ENCODE assay signal across 7 cellular contexts in genomic region chr2:46010925-46011490, GRCh38.
DNase-seq lines count a peak whose midpoint lies in the region; TF ChIP-seq lines count a peak whose summit lies in the region.

No MANE protein-coding gene starts in this region.

- H3K4me1 ChIP-seq in Karpas-422 (ENCODE audit: low read length) (peaks cover 20% of the 10 kb centered on the region), trophoblast cell (ENCODE audit: control insufficient read depth in 1 of 2, insufficient read depth in 2 of 2, low read length in 2 of 2) (peaks cover 11 to 14% of the 10 kb centered on the region in 2 experiments)

- H4K12ac ChIP-seq in trophoblast cell (ENCODE audit: low read depth, low read length), result no peak overlapping the region

- no peak overlapping the region for H3K18ac ChIP-seq in trophoblast cell (ENCODE audit: low read length)

- H2AFZ ChIP-seq in Karpas-422 (ENCODE audit: low read length) (no peak overlapping the region), trophoblast cell (ENCODE audit: insufficient read depth, low read length, poor library complexity) (no peak overlapping the region)

- H3K27me3 ChIP-seq in Karpas-422 (ENCODE audit: low read length), result no peaks in the 10 kb centered on the region
- no peaks in the 10 kb centered on the region for H3K27me3 ChIP-seq in trophoblast cell (ENCODE audit: insufficient read depth, low read length)

- no peak overlapping the region for H4K91ac ChIP-seq in trophoblast cell (ENCODE audit: low read depth, low read length)

- no peak overlapping the region for H4K8ac ChIP-seq in trophoblast cell (ENCODE audit: low read depth, low read length)

- no peak overlapping the region for H2BK120ac ChIP-seq in trophoblast cell (ENCODE audit: insufficient read depth, low read length, poor library complexity)

- no peaks in the 10 kb centered on the region for H3K9me3 ChIP-seq in Karpas-422 (ENCODE audit: low read length)
- no peaks in the 10 kb centered on the region for H3K9me3 ChIP-seq in trophoblast cell (ENCODE audit: insufficient read depth, low read depth, low read length)

- H3K79me1 ChIP-seq in trophoblast cell (ENCODE audit: low read length), result peaks cover 14% of the 10 kb centered on the region

- DNase-seq in EL (peak; percentile 53), Karpas-422 (peak; percentile 67), SW 1271 (lab: John Stamatoyannopoulos, UW) (peak; percentile 16 to 74), fibroblast of pulmonary artery (ENCODE audit: low read depth) (peak; percentile 81), trophoblast cell (peak in 1 of 2 donors; percentile 75), activated gamma-delta T cell treated with Interleukin-2 at 50 U/mL for 16 hours (no peak)
- DNase-seq in stimulated activated CD4-positive, alpha-beta T cell treated with anti-CD3 and anti-CD28 coated beads, Interleukin-2, amount 100 ng/mL, for 24 hours, result no peak

- H3K4me3 ChIP-seq in Karpas-422 (ENCODE audit: low read length) (no peak overlapping the region), fibroblast of pulmonary artery (replicated peaks; ENCODE audit: low read depth, low read length) (no peak overlapping the region), trophoblast cell (ENCODE audit: low read depth, low read length) (no peak overlapping the region)

- H4K20me1 ChIP-seq in Karpas-422 (ENCODE audit: insufficient read depth, low read depth, low read length), result no peaks in the 10 kb centered on the region

- H3K9ac ChIP-seq in Karpas-422 (ENCODE audit: low read length) (no peak overlapping the region), trophoblast cell (ENCODE audit: low read length) (no peak overlapping the region)

- WGBS in trophoblast cell (ENCODE audit: extremely low coverage, insufficient coverage, insufficient read length), result no CpG with 5 or more reads among the region's 3 CpGs

- H3K14ac ChIP-seq in trophoblast cell (ENCODE audit: low read length), result no peak overlapping the region

- no peak overlapping the region for H3K4ac ChIP-seq in trophoblast cell (ENCODE audit: low read depth, low read length)

- H2BK5ac ChIP-seq in trophoblast cell (ENCODE audit: low read depth, low read length, poor library complexity), result no peak overlapping the region

- no peak overlapping the region for H2AK5ac ChIP-seq in trophoblast cell (ENCODE audit: low read length)

- H3K36me3 ChIP-seq in Karpas-422 (ENCODE audit: insufficient read depth, low read length) (peaks cover 76% of the 10 kb centered on the region), trophoblast cell (ENCODE audit: control insufficient read depth in 1 of 2, insufficient read depth in 2 of 2, low read length in 2 of 2) (no peaks in the 10 kb centered on the region)

- TF ChIP-seq CTCF in fibroblast of pulmonary artery (IDR thresholded peaks at IDR 0.05; ENCODE audit: low read length, missing control alignments), result peak; percentile 64

- H3K27ac ChIP-seq in Karpas-422 (ENCODE audit: low read length) (no peak overlapping the region), trophoblast cell (ENCODE audit: low read depth, low read length) (no peak overlapping the region)

- no peak overlapping the region for H3K23ac ChIP-seq in trophoblast cell (ENCODE audit: low read length)

- peaks cover 12% of the 10 kb centered on the region; the same call in 1 of the 2 replicates for H3K79me2 ChIP-seq in Karpas-422 (ENCODE audit: low read length)
- peaks cover under 1% of the 10 kb centered on the region for H3K79me2 ChIP-seq in trophoblast cell (ENCODE audit: control insufficient read depth, insufficient read depth, low read length, poor library complexity)

- H3K9me2 ChIP-seq in Karpas-422 (replicated peaks; ENCODE audit: insufficient read depth, low read length), result no peaks in the 10 kb centered on the region

- peak overlapping the region; percentile 91 for H2BK12ac ChIP-seq in trophoblast cell (ENCODE audit: low read length)

- H3K4me2 ChIP-seq in Karpas-422 (ENCODE audit: low read depth, low read length, poor library complexity, severe bottlenecking) (no peak overlapping the region), trophoblast cell (ENCODE audit: low read length) (no peak overlapping the region)

Comparison
In these comparisons a context has a peak if more than half of its experiments do, and no peak if none do; other contexts are left out.
1. DNase-seq: peak in EL (single experiment), Karpas-422 (single experiment), SW 1271 (2 of 2) and fibroblast of pulmonary artery (single experiment); none in activated gamma-delta T cell treated with Interleukin-2 at 50 U/mL for 16 hours (single experiment) and stimulated activated CD4-positive, alpha-beta T cell treated with anti-CD3 and anti-CD28 coated beads, Interleukin-2, amount 100 ng/mL, for 24 hours (0 of 2).